In the genomic region with DNA sequence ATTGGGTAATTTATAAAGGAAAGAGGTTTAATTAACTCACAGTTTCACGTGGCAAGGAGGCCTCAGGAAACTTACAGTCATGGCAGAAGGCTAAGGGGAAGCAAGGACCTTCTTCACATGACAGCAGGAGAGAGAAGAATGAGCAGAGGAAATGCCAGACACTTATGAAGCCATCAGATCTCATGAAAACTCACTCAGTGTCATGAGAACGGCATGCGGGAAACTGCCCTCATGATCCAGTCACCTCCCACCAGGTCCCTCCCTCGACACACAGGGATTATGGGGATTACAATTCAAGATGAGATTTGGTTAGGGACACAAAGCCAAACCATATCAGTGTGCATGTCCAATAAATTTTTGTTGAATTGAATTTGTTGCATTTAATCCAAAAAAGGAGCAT, we compare ENCODE assay signal across 1 cellular context.
TF ChIP-seq lines count a peak whose summit lies in the region.

No MANE protein-coding gene starts in this region.

TF ChIP-seq in IMR-90, 13 proteins besides CTCF, POLR2A, EP300 and RAD21:
- no peak for TF ChIP-seq FOS (IDR thresholded peaks at IDR 0.05; ENCODE audit: low read depth, low read length)
- TF ChIP-seq MAFK (IDR thresholded peaks at IDR 0.05; ENCODE audit: low read depth, low read length) = no peak
- TF ChIP-seq NFE2L2 (IDR thresholded peaks at IDR 0.05; ENCODE audit: low read depth, low read length) = no peak
- TF ChIP-seq, protein P1, sequence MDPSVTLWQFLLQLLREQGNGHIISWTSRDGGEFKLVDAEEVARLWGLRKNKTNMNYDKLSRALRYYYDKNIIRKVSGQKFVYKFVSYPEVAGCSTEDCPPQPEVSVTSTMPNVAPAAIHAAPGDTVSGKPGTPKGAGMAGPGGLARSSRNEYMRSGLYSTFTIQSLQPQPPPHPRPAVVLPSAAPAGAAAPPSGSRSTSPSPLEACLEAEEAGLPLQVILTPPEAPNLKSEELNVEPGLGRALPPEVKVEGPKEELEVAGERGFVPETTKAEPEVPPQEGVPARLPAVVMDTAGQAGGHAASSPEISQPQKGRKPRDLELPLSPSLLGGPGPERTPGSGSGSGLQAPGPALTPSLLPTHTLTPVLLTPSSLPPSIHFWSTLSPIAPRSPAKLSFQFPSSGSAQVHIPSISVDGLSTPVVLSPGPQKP (IDR thresholded peaks at IDR 0.05; ENCODE audit: borderline replicate concordance, low read depth, low read length) = no peak
- no peak for TF ChIP-seq CEBPB (IDR thresholded peaks at IDR 0.05; ENCODE audit: low read depth, low read length)
- no peak for TF ChIP-seq MAZ (IDR thresholded peaks at IDR 0.05; ENCODE audit: borderline replicate concordance, low read depth, low read length)
- no peak for TF ChIP-seq MXI1 (IDR thresholded peaks at IDR 0.05; ENCODE audit: borderline replicate concordance, low read depth, low read length)
- no peak for TF ChIP-seq SMC3 (IDR thresholded peaks at IDR 0.05; ENCODE audit: low read depth, low read length)
- no peak for TF ChIP-seq BHLHE40 (IDR thresholded peaks at IDR 0.05; ENCODE audit: low read depth, low read length)
- TF ChIP-seq, protein P2, sequence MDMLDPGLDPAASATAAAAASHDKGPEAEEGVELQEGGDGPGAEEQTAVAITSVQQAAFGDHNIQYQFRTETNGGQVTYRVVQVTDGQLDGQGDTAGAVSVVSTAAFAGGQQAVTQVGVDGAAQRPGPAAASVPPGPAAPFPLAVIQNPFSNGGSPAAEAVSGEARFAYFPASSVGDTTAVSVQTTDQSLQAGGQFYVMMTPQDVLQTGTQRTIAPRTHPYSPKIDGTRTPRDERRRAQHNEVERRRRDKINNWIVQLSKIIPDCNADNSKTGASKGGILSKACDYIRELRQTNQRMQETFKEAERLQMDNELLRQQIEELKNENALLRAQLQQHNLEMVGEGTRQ (IDR thresholded peaks at IDR 0.05; ENCODE audit: low read depth, low read length) = no peak
- no peak for TF ChIP-seq RFX5 (IDR thresholded peaks at IDR 0.05; ENCODE audit: low read depth, low read length)
- TF ChIP-seq RCOR1 (IDR thresholded peaks at IDR 0.05; ENCODE audit: insufficient replicate concordance, low read length) = no peak
- TF ChIP-seq CHD1 (IDR thresholded peaks at IDR 0.05; ENCODE audit: low read depth, low read length) = no peak
